ENCODE assay signal across 12 cellular contexts in the genomic region with DNA sequence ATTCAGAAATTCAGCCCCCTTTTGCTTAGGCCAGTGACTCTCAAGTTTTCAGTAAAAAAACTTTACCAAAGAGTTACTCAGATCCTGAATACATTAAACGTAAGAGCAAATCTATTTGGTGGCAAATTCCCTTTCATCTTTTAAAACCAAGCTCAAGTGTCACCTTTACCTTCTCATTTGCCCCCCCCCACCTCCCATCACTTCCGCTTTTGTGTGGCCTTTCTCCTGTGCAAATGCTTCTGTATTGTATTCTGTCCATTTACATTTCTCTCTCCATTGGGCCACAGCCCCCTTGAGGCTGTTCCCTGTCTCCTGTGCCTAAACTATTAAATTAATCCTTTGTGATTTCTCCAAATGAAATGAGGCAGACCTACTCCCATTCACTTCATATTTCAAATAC. TPM values are rescaled to one million over a fixed set of nuclear protein-coding genes. Genes with fewer than 3 reads are reported as not detected.
DNase-seq lines count a peak whose midpoint lies in the region; ATAC-seq and TF ChIP-seq lines count a peak whose summit lies in the region.
"Had no signal": no experiment of that assay in that cellular context is flagged by ENCODE, and none has a peak within 500 bp of the region (broad histone marks: within the 10 kb centered on the region; RNA-seq: fewer than 3 reads in every experiment).

No MANE protein-coding gene starts in this region.

- TF ChIP-seq CTCF in PC-9 (conservative IDR thresholded peaks at IDR 0.05) (no peak), smooth muscle cell (IDR thresholded peaks at IDR 0.05; ENCODE audit: borderline replicate concordance, insufficient read depth, poor library complexity, severe bottlenecking) (no peak), testis (IDR thresholded peaks at IDR 0.05) (no peak), A673 (conservative IDR thresholded peaks at IDR 0.05; ENCODE audit: low read depth, low read length) (no peak), upper lobe of right lung (IDR thresholded peaks at IDR 0.05) (no peak)

- H3K4me1 ChIP-seq in PC-9 (replicated peaks; ENCODE audit: insufficient read depth) (peaks cover 23% of the 10 kb centered on the region), smooth muscle cell (ENCODE audit: low read depth) (peaks cover 12% of the 10 kb centered on the region), testis (peaks cover 9% of the 10 kb centered on the region), A673 (ENCODE audit: insufficient read depth, low read length, poor library complexity, severe bottlenecking) (peaks cover 18% of the 10 kb centered on the region), upper lobe of right lung (peaks cover 16% of the 10 kb centered on the region)

- peaks cover 34% of the 10 kb centered on the region for H3K36me3 Mint-ChIP-seq in activated CD8-positive, alpha-beta memory T cell treated with anti-CD3 and anti-CD28 coated beads, Interleukin-2, amount 10 ng/mL, durations not matched to agents 7 days and 5 days
- peaks cover 70% of the 10 kb centered on the region for H3K36me3 Mint-ChIP-seq in effector memory CD8-positive, alpha-beta T cell (ENCODE audit: insufficient read depth)

- CTCF ChIA-PET in activated CD8-positive, alpha-beta memory T cell treated with anti-CD3 and anti-CD28 coated beads, Interleukin-2, amount 10 ng/mL, durations not matched to agents 7 days and 5 days (lab: Charles Lee) = interaction anchor here (1.2 to 5.3 kb wide), 5 partner anchors 8 to 285 kb away, joined by 3 to 61 read pairs (median 4); partner anchors contain the start of gene SIRT5
- CTCF ChIA-PET in PC-9 (lab: Charles Lee) (no interaction called here), A673 (lab: Charles Lee) (no interaction called here)

- TF ChIP-seq POLR2A in testis (IDR thresholded peaks at IDR 0.05) = no peak

- no peaks in the 10 kb centered on the region for H3K27me3 Mint-ChIP-seq in activated CD8-positive, alpha-beta memory T cell treated with anti-CD3 and anti-CD28 coated beads, Interleukin-2, amount 10 ng/mL, durations not matched to agents 7 days and 5 days
- no peaks in the 10 kb centered on the region for H3K27me3 Mint-ChIP-seq in effector memory CD8-positive, alpha-beta T cell

- H4K20me1 ChIP-seq in PC-9 (ENCODE audit: insufficient read depth) (peaks cover 28% of the 10 kb centered on the region), smooth muscle cell (ENCODE audit: low read depth) (peaks cover 20% of the 10 kb centered on the region)

- POLR2A ChIA-PET in PC-9 (lab: Charles Lee; ENCODE audit: unreplicated experiment) (no interaction called here), A673 (lab: Charles Lee; ENCODE audit: low non-redundant PET) (no interaction called here)

- H3K4me3 ChIP-seq in PC-9 (peak overlapping the region; percentile 98; the same call in 1 of the 2 replicates), smooth muscle cell (no peak overlapping the region), testis (no peak overlapping the region), A673 (ENCODE audit: low read depth, low read length, poor library complexity, severe bottlenecking) (no peak overlapping the region), upper lobe of right lung (no peak overlapping the region)

- no peak overlapping the region for H3K27ac ChIP-seq in PC-9
- H3K27ac ChIP-seq in smooth muscle cell (ENCODE audit: low read depth) = peak overlapping the region; percentile 79
- H3K27ac ChIP-seq in testis = no peak overlapping the region
- no peak overlapping the region for H3K27ac ChIP-seq in A673 (ENCODE audit: low read depth, low read length, poor library complexity, severe bottlenecking)
- H3K27ac ChIP-seq in upper lobe of right lung = no peak overlapping the region
- H3K27ac ChIP-seq: cardiac muscle cell, SJSA1 had no signal

- H3K4me3 Mint-ChIP-seq in activated CD8-positive, alpha-beta memory T cell treated with anti-CD3 and anti-CD28 coated beads, Interleukin-2, amount 10 ng/mL, durations not matched to agents 7 days and 5 days = peak overlapping the region; percentile 96
- peak overlapping the region; percentile 30 to 97 for H3K4me3 Mint-ChIP-seq in effector memory CD8-positive, alpha-beta T cell

- intact Hi-C loops in PC-9 (cut with micrococcal nuclease; ENCODE audit: unreplicated experiment) = loop anchor here (2.0 to 5.0 kb wide), 2 partner anchors 94 to 180 kb away; partner anchors contain the start of gene RANBP9
- intact Hi-C loops in testis (cut with DNase I; ENCODE audit: low total_unique reads) = no loop called here
- intact Hi-C loops in A673 (cut with micrococcal nuclease; ENCODE audit: unreplicated experiment) = no loop called here
- intact Hi-C loops in upper lobe of right lung (cut with DNase I) = no loop called here

- H3K4me1 Mint-ChIP-seq in activated CD8-positive, alpha-beta memory T cell treated with anti-CD3 and anti-CD28 coated beads, Interleukin-2, amount 10 ng/mL, durations not matched to agents 7 days and 5 days = peaks cover 44% of the 10 kb centered on the region
- peaks cover 19 to 34% of the 10 kb centered on the region in 2 donors for H3K4me1 Mint-ChIP-seq in effector memory CD8-positive, alpha-beta T cell (ENCODE audit: low read depth in 2 of 2)

- no peak overlapping the region for H2AFZ ChIP-seq in PC-9
- no peak overlapping the region for H2AFZ ChIP-seq in smooth muscle cell (ENCODE audit: low read depth)

- peaks cover 48% of the 10 kb centered on the region for H3K36me3 ChIP-seq in PC-9 (ENCODE audit: low read depth)
- peaks cover 29% of the 10 kb centered on the region for H3K36me3 ChIP-seq in smooth muscle cell (ENCODE audit: low read depth)
- H3K36me3 ChIP-seq in testis (ENCODE audit: low read depth, missing control alignments) = no peaks in the 10 kb centered on the region
- peaks cover 54% of the 10 kb centered on the region for H3K36me3 ChIP-seq in A673 (ENCODE audit: insufficient read depth, low read length, poor library complexity, severe bottlenecking)
- H3K36me3 ChIP-seq in upper lobe of right lung = peaks cover 52% of the 10 kb centered on the region

- no peaks in the 10 kb centered on the region for H3K9me3 Mint-ChIP-seq in activated CD8-positive, alpha-beta memory T cell treated with anti-CD3 and anti-CD28 coated beads, Interleukin-2, amount 10 ng/mL, durations not matched to agents 7 days and 5 days (ENCODE audit: low read depth)
- no peaks in the 10 kb centered on the region for H3K9me3 Mint-ChIP-seq in effector memory CD8-positive, alpha-beta T cell

- H3K9ac ChIP-seq in smooth muscle cell (ENCODE audit: low read depth) = peak overlapping the region; percentile 79

- H3K9me2 ChIP-seq in PC-9 (ENCODE audit: insufficient read depth) = no peaks in the 10 kb centered on the region

- peaks cover 37% of the 10 kb centered on the region for H3K79me2 ChIP-seq in PC-9 (ENCODE audit: low read depth)
- H3K79me2 ChIP-seq in smooth muscle cell (ENCODE audit: low read depth) = peaks cover 23% of the 10 kb centered on the region

- H3K27ac Mint-ChIP-seq in activated CD8-positive, alpha-beta memory T cell treated with anti-CD3 and anti-CD28 coated beads, Interleukin-2, amount 10 ng/mL, durations not matched to agents 7 days and 5 days = peak overlapping the region; percentile 22
- H3K27ac Mint-ChIP-seq in effector memory CD8-positive, alpha-beta T cell = peak overlapping the region; percentile 70 to 99

- WGBS in smooth muscle cell (ENCODE audit: low lambda C conversion rate) = 89% methylated on average over 2 of the region's 2 CpGs
- 66 to 75% methylated on average over 2 of the region's 2 CpGs for WGBS in testis, 2 donors

- H3K4me2 ChIP-seq in PC-9 = peak overlapping the region; percentile 95
- H3K4me2 ChIP-seq in smooth muscle cell = no peak overlapping the region

- H3F3A ChIP-seq in PC-9 (ENCODE audit: insufficient read depth, low read depth) (peaks cover 48% of the 10 kb centered on the region), smooth muscle cell (ENCODE audit: low read depth) (peaks cover 24% of the 10 kb centered on the region)

- no peak for ATAC-seq in activated CD8-positive, alpha-beta memory T cell treated with anti-CD3 and anti-CD28 coated beads, Interleukin-2, amount 10 ng/mL, durations not matched to agents 7 days and 5 days
- no peak for ATAC-seq in effector memory CD8-positive, alpha-beta T cell (replicated peaks)
- ATAC-seq in upper lobe of right lung = no peak

- no peaks in the 10 kb centered on the region for H3K27me3 ChIP-seq in PC-9 (ENCODE audit: insufficient read depth, low read depth)
- no peaks in the 10 kb centered on the region for H3K27me3 ChIP-seq in smooth muscle cell (ENCODE audit: low read depth)
- H3K27me3 ChIP-seq in testis = no peaks in the 10 kb centered on the region
- H3K27me3 ChIP-seq in A673 (replicated peaks; ENCODE audit: insufficient read depth, low read depth, low read length, poor library complexity) = no peaks in the 10 kb centered on the region
- H3K27me3 ChIP-seq in upper lobe of right lung = no peaks in the 10 kb centered on the region
- H3K27me3 ChIP-seq: cardiac muscle cell, SJSA1 had no signal

- H3K9me3 ChIP-seq in PC-9 (ENCODE audit: insufficient read depth, low read depth) (no peaks in the 10 kb centered on the region), smooth muscle cell (replicated peaks; ENCODE audit: low read depth) (no peaks in the 10 kb centered on the region), testis (no peaks in the 10 kb centered on the region), A673 (ENCODE audit: low read depth, low read length, poor library complexity, severe bottlenecking) (no peaks in the 10 kb centered on the region), upper lobe of right lung (no peaks in the 10 kb centered on the region)
- H3K9me3 ChIP-seq: SJSA1 had no signal

- DNase-seq in activated CD8-positive, alpha-beta memory T cell treated with anti-CD3 and anti-CD28 coated beads, Interleukin-2, amount 10 ng/mL, durations not matched to agents 7 days and 5 days = no peak
- no peak for DNase-seq in activated CD8-positive, alpha-beta memory T cell treated with anti-CD3 and anti-CD28 coated beads, Interleukin-2, amount 50 U/mL, for 4 hours
- DNase-seq in PC-9 = no peak
- DNase-seq in effector memory CD8-positive, alpha-beta T cell = no peak
- no peak for DNase-seq in smooth muscle cell (lab: John Stamatoyannopoulos, UW; ENCODE audit: unreplicated experiment)
- DNase-seq in testis = no peak
- DNase-seq in A673 (ENCODE audit: low spot score) = no peak
- DNase-seq in upper lobe of right lung = no peak
- DNase-seq: activated CD8-positive, alpha-beta memory T cell treated with anti-CD3 and anti-CD28 coated beads for 24 hours; NCI-H526 had no signal

- BruUV-seq in PC-9 (replicated peaks; lab: Mats Ljungman, UMichigan) (no TSS peak), A673 (replicated peaks; lab: Mats Ljungman, UMichigan) (no TSS peak)

RNA-seq across cellular contexts. Expression of gene NOL7, which starts 1.9 kb away (rescaled TPM):
- 10 to 100 TPM; 56.6 to 70.9 TPM for total RNA-seq in activated CD8-positive, alpha-beta memory T cell treated with anti-CD3 and anti-CD28 coated beads, Interleukin-2, amount 10 ng/mL, durations not matched to agents 7 days and 5 days
- 75.9 and 78.6 TPM in 2 replicates for total RNA-seq in PC-9 (2021)
- total RNA-seq in smooth muscle cell = 97.3 and 120 TPM in 2 replicates
- 104 and 132 TPM in 2 replicates for polyA plus RNA-seq in smooth muscle cell
- 10 to 100 TPM; 87.6 to 92.9 TPM for total RNA-seq in testis
- 74.4 TPM for polyA plus RNA-seq in testis (ENCODE audit: insufficient read depth, low read depth, low replicate concordance)
- total RNA-seq in A673 (2021) = 95.9 and 102 TPM in 2 replicates
- total RNA-seq in upper lobe of right lung = 52.0 TPM

RNA-seq across cellular contexts. Expression of gene SIRT5, which starts 42.7 kb away (rescaled TPM):
- total RNA-seq in activated CD8-positive, alpha-beta memory T cell treated with anti-CD3 and anti-CD28 coated beads, Interleukin-2, amount 10 ng/mL, durations not matched to agents 7 days and 5 days = 10 to 100 TPM in 1 of 2 experiments, 1 to 10 TPM in 1; 6.9 to 10.9 TPM
- total RNA-seq in PC-9 (2021) (15.9 and 16.2 TPM in 2 replicates), smooth muscle cell (5.2 and 5.8 TPM in 2 replicates), testis (10 to 100 TPM; 15.7 to 22.1 TPM), A673 (2021) (7.6 and 9.0 TPM in 2 replicates), upper lobe of right lung (11.0 TPM)
- polyA plus RNA-seq in smooth muscle cell (5.5 and 5.8 TPM in 2 replicates), testis (ENCODE audit: insufficient read depth, low read depth, low replicate concordance) (11.2 TPM)
